ENCODE assay signal across 20 cellular contexts in genomic region chr16:67979955-67980678, GRCh38. TPM values are rescaled to one million over a fixed set of nuclear protein-coding genes. Genes with fewer than 3 reads are reported as not detected.
DNase-seq lines count a peak whose midpoint lies in the region; ATAC-seq, FAIRE-seq and TF ChIP-seq lines count a peak whose summit lies in the region.
"Had no signal": no experiment of that assay in that cellular context is flagged by ENCODE, and none has a peak within 500 bp of the region (broad histone marks: within the 10 kb centered on the region; RNA-seq: fewer than 3 reads in every experiment).

Gene DPEP3 (minus strand): TSS chr16:67980499. CDS start chr16:67980380, 119 bp downstream.

- no peak within 1 kb of the TSS for H2BK120ac ChIP-seq in H1 (replicated peaks; ENCODE audit: low read depth, low read length)

- no peak within 1 kb of the TSS for H2BK20ac ChIP-seq in H1 (ENCODE audit: low read length)

- no peak within 1 kb of the TSS; the same call in 1 of the 2 replicates for H2AFZ ChIP-seq in H1 (ENCODE audit: low read length)

- no peaks in the 10 kb centered on the region for H4K20me1 ChIP-seq in H1 (replicated peaks in 1 of 2; ENCODE audit: control insufficient read depth in 1 of 2, insufficient read depth in 2 of 2, low read length in 2 of 2)

- H3K4me3 ChIP-seq in H1 (ENCODE audit: extremely low read depth in 1 of 4, insufficient read depth in 2 of 4, low read depth in 3 of 4, low read length in 4 of 4) (peak within 1 kb of the TSS in 2 of 4 experiments; percentile 3 to 46; a peak in 2 of 8 replicates), lower lobe of right lung (no peak within 1 kb of the TSS)
- H3K4me3 ChIP-seq: right atrium auricular region, SK-N-MC, uterus had no signal

- DNase-seq in AG09319 (ENCODE audit: extremely low read depth, low read depth) (no peak), GM12892 (ENCODE audit: insufficient read length) (peak; percentile 30), H1 (ENCODE audit: low read depth in 1 of 2, low spot score in 2 of 2) (peak in 1 of 2 experiments; percentile 89), lower lobe of right lung (no peak), D721Med (ENCODE audit: insufficient read length, low spot score) (no peak), NCI-H146 (lab: John Stamatoyannopoulos, UW) (no peak)
- DNase-seq: activated CD8-positive, alpha-beta memory T cell treated with anti-CD3 and anti-CD28 coated beads, Interleukin-2, amount 50 U/mL, for 4 hours; CD4-positive, alpha-beta T cell; GF-D8; NCI-H1092 treated with DMSO at 0.1 percent for 48 hours; stimulated activated CD4-positive, alpha-beta T cell treated with anti-CD3 and anti-CD28 coated beads, Interleukin-2, amount 100 ng/mL, for 48 hours; uterus had no signal

- no peaks in the 10 kb centered on the region for H3K79me1 ChIP-seq in H1 (ENCODE audit: low read depth, low read length)

- TF ChIP-seq CTCF in AG09319 (IDR thresholded peaks at IDR 0.05; ENCODE audit: low read depth, low read length), result peak; percentile 15
- peak; percentile 87 to 100 (median 93) for TF ChIP-seq CTCF in H1 (IDR thresholded peaks at IDR 0.05; ENCODE audit: control extremely low read depth in 1 of 3, insufficient read depth in 1 of 3, low read depth in 1 of 3, low read length in 3 of 3)
- TF ChIP-seq CTCF in lower lobe of right lung (IDR thresholded peaks at IDR 0.05), result peak; percentile 9
- TF ChIP-seq CTCF in D721Med (IDR thresholded peaks at IDR 0.05; ENCODE audit: insufficient read depth, missing control alignments), result no peak

- H3K9me3 ChIP-seq in H1 (ENCODE audit: insufficient read depth in 2 of 2, low read depth in 1 of 2, low read length in 1 of 2) (no peaks in the 10 kb centered on the region; a peak in 1 of 4 replicates), lower lobe of right lung (no peaks in the 10 kb centered on the region)
- H3K9me3 ChIP-seq: right atrium auricular region, uterus had no signal

- TF ChIP-seq RAD21 in H1 (IDR thresholded peaks at IDR 0.05 in 1 of 2, conservative IDR thresholded peaks at IDR 0.05 in 1 of 2; ENCODE audit: low read depth in 2 of 2, low read length in 2 of 2), result peak; percentile 38 to 49; a peak in 3 of 4 replicates

- H4K8ac ChIP-seq in H1 (ENCODE audit: extremely low read depth, insufficient read depth, low read length), result peak within 1 kb of the TSS; percentile 71

- POLR2A ChIA-PET in H1 (lab: Charles Lee; ENCODE audit: partially characterized antibody), result interaction anchor here (1.3 to 1.4 kb wide), 2 partner anchors 19 to 43 kb away, joined by 3 to 6 read pairs; partner anchors contain the start of genes DDX28, DPEP2 and DUS2

- intact Hi-C loops in lower lobe of right lung (cut with DNase I), result no loop called here

- CTCF ChIA-PET in H1 (lab: Charles Lee; ENCODE audit: partially characterized antibody), result interaction anchor here (1.0 to 4.0 kb wide), 15 partner anchors 9 to 238 kb away, joined by 3 to 33 read pairs (median 7); partner anchors contain the start of gene DPEP2

- H3K4me1 ChIP-seq in H1 (replicated peaks in 1 of 4; ENCODE audit: control insufficient read depth in 3 of 4, insufficient read depth in 4 of 4, low read length in 3 of 4) (peaks cover 0 to 4% (median 0%) of the 10 kb centered on the region in 4 experiments; a peak in 3 of 7 replicates), lower lobe of right lung (peaks cover 18% of the 10 kb centered on the region)
- H3K4me1 ChIP-seq: uterus had no signal

- peak within 1 kb of the TSS; percentile 11 to 46; a peak in 3 of 4 replicates for H3K4me2 ChIP-seq in H1 (ENCODE audit: insufficient read depth in 1 of 2, low read depth in 2 of 2, low read length in 2 of 2)

- no peak within 1 kb of the TSS for H2AK5ac ChIP-seq in H1 (ENCODE audit: low read depth, low read length)

- no peak within 1 kb of the TSS; the same call in 1 of the 2 replicates for H3K18ac ChIP-seq in H1 (ENCODE audit: extremely low read depth, low read length)

- FAIRE-seq in GM12892 (lab: Jason Lieb, UNC) (no peak), H1 (lab: Jason Lieb, UNC) (no peak), D721Med (lab: Jason Lieb, UNC) (no peak)
- FAIRE-seq: islet of Langerhans had no signal

- TF ChIP-seq POLR2A in GM12892 (IDR thresholded peaks at IDR 0.05; ENCODE audit: low read depth, low read length) (no peak), H1 (IDR thresholded peaks at IDR 0.05; ENCODE audit: control extremely low read depth in 1 of 2, low read depth in 2 of 2, low read length in 2 of 2) (no peak)

- WGBS in H1 (ENCODE audit: extremely low coverage in 1 of 2, insufficient coverage in 1 of 2, insufficient read length in 1 of 2, insufficient replicate concordance in 2 of 2, low coverage in 1 of 2, low lambda C conversion rate in 2 of 2, missing lambda C conversion rate in 1 of 2), 2 experiments, result 60% methylated on average over 60 of the region's 62 CpGs; no CpG with 5 or more reads in 1 of the 2 experiments

- ATAC-seq in lower lobe of right lung, result peak in 1 of 2 donors; percentile 3
- ATAC-seq in HG03442 (IDR thresholded peaks at IDR 0.05; ENCODE audit: unreplicated experiment), result no peak
- ATAC-seq in GM21737 (IDR thresholded peaks at IDR 0.05; ENCODE audit: unreplicated experiment), result no peak
- ATAC-seq: activated naive CD4-positive, alpha-beta T cell treated with anti-CD3 and anti-CD28 coated beads, Interleukin-2, amount 50 U/mL, for 72 hours had no signal

- H3K23ac ChIP-seq in H1 (ENCODE audit: insufficient read length), result no peak within 1 kb of the TSS

- no peak within 1 kb of the TSS for H3K56ac ChIP-seq in H1 (replicated peaks; ENCODE audit: insufficient read length, low read depth, low read length)

- H3K27ac ChIP-seq in H1 (ENCODE audit: low read depth, low read length) (no peak within 1 kb of the TSS), lower lobe of right lung (no peak within 1 kb of the TSS)
- H3K27ac ChIP-seq: right atrium auricular region, SK-N-MC, uterus had no signal

- no peaks in the 10 kb centered on the region for H3K79me2 ChIP-seq in H1 (ENCODE audit: control insufficient read depth in 1 of 2, insufficient read depth in 2 of 2, low read length in 2 of 2)

- no peak within 1 kb of the TSS for H2BK12ac ChIP-seq in H1 (ENCODE audit: low read depth, low read length)

- peak within 1 kb of the TSS in 1 of 4 experiments; percentile 26; a peak in 2 of 7 replicates for H3K9ac ChIP-seq in H1 (replicated peaks in 1 of 4; ENCODE audit: extremely low read depth in 1 of 4, low read depth in 3 of 4, low read length in 3 of 4)

- H3K4ac ChIP-seq in H1 (replicated peaks; ENCODE audit: insufficient read length, low read depth, low read length), result no peak within 1 kb of the TSS

- H2BK15ac ChIP-seq in H1 (ENCODE audit: low read length), result no peak within 1 kb of the TSS; the same call in none of the 2 replicates

- no peaks in the 10 kb centered on the region for H3K23me2 ChIP-seq in H1 (ENCODE audit: low read depth, low read length)

- TF ChIP-seq EP300 in H1 (IDR thresholded peaks at IDR 0.05; ENCODE audit: borderline replicate concordance in 1 of 2, low read depth in 2 of 2, low read length in 2 of 2), result peak in 1 of 2 experiments; percentile 34; a peak in 1 of 3 replicates

- H2BK5ac ChIP-seq in H1 (ENCODE audit: low read depth, low read length), result no peak within 1 kb of the TSS

- H3K14ac ChIP-seq in H1 (ENCODE audit: insufficient read length), result no peak within 1 kb of the TSS

- H3K36me3 ChIP-seq in H1 (ENCODE audit: control insufficient read depth in 2 of 4, insufficient read depth in 4 of 4, low read length in 3 of 4), result no peaks in the 10 kb centered on the region; a peak in 1 of 8 replicates
- H3K36me3 ChIP-seq in lower lobe of right lung, result no peaks in the 10 kb centered on the region
- H3K36me3 ChIP-seq: right atrium auricular region, uterus had no signal

- no peak within 1 kb of the TSS for H4K91ac ChIP-seq in H1 (replicated peaks; ENCODE audit: insufficient read length, low read length)

- peaks cover 0 to 2% (median 0%) of the 10 kb centered on the region in 4 experiments; a peak in 2 of 7 replicates for H3K27me3 ChIP-seq in H1 (replicated peaks in 1 of 4; ENCODE audit: control insufficient read depth in 3 of 4, extremely low read depth in 1 of 4, insufficient read depth in 3 of 4, low read length in 3 of 4)
- H3K27me3 ChIP-seq in lower lobe of right lung (ENCODE audit: low read depth), result peaks cover 6% of the 10 kb centered on the region
- H3K27me3 ChIP-seq: right atrium auricular region, uterus had no signal

- peak within 1 kb of the TSS; percentile 5 for H4K5ac ChIP-seq in H1 (ENCODE audit: insufficient read length, low read depth, low read length)

TF ChIP-seq in H1, 55 proteins besides CTCF, POLR2A, EP300 and RAD21 (continues in another document):
- TF ChIP-seq EGR1 (IDR thresholded peaks at IDR 0.05; ENCODE audit: borderline replicate concordance, low read depth, low read length), result peak; percentile 70; the same call in 1 of the 2 replicates
- peak; percentile 54; the same call in 1 of the 2 replicates for TF ChIP-seq CHD2 (IDR thresholded peaks at IDR 0.05; ENCODE audit: low read length)
- peak; percentile 34 for TF ChIP-seq KDM4A (IDR thresholded peaks at IDR 0.05; ENCODE audit: low read depth, low read length, severe bottlenecking)
- no peak for TF ChIP-seq CEBPB (IDR thresholded peaks at IDR 0.05; ENCODE audit: low read depth, low read length)
- peak; percentile 57; the same call in 1 of the 2 replicates for TF ChIP-seq E2F6 (IDR thresholded peaks at IDR 0.05)
- TF ChIP-seq KDM1A (IDR thresholded peaks at IDR 0.05; ENCODE audit: borderline replicate concordance, low read length), result peak; percentile 58; the same call in 1 of the 2 replicates
- TF ChIP-seq KDM5A (IDR thresholded peaks at IDR 0.05; ENCODE audit: low read length), result no peak

RNA-seq across cellular contexts. Expression of gene DPEP3, which starts in this region (rescaled TPM):
- 0.30 TPM for polyA plus RNA-seq in GM12892 (2012; ENCODE audit: missing spikeins)
- total RNA-seq in H1 (2021; fragmentation: NEBNext Ultra II Directional; extraction: Animal tissue kit (Norgen Biotek cat#: 25700)), result 9.9 and 10.6 TPM in 2 replicates
- 6.5 and 12.7 TPM in 2 replicates for polyA plus RNA-seq in H1 (2011; rRNA removed)
- 5.6 TPM for polyA plus RNA-seq in H1 (2011; cell fraction: cytosol; rRNA removed)
- 14.0 TPM for polyA plus RNA-seq in H1 (2011; cell fraction: nucleus; rRNA removed)
- 5.9 to 9.4 TPM (median 8.9 TPM) in 4 replicates for polyA plus RNA-seq in H1 (2012, experiment 1 of 2)
- polyA plus RNA-seq in H1 (2012, experiment 2 of 2), result 11.5 TPM
- 12.1 TPM for polyA plus RNA-seq in H1 (2013, experiment 1 of 2)
- polyA plus RNA-seq in H1 (2013, experiment 2 of 2), result 10.7 TPM
- 2.9 and 5.2 TPM in 2 replicates for polyA minus RNA-seq in H1 (2011; rRNA and poly(A)+ RNA removed)
- polyA minus RNA-seq in H1 (2011; cell fraction: cytosol; rRNA and poly(A)+ RNA removed), result 3.7 TPM
- polyA minus RNA-seq in H1 (2011; cell fraction: nucleus; rRNA and poly(A)+ RNA removed), result 3.0 TPM
- total RNA-seq in lower lobe of right lung, result 0.18 TPM
- total RNA-seq: cerebellum, OCI-LY7, right atrium auricular region had no signal
